ENCODE assay signal across 16 cellular contexts in the genomic region with DNA sequence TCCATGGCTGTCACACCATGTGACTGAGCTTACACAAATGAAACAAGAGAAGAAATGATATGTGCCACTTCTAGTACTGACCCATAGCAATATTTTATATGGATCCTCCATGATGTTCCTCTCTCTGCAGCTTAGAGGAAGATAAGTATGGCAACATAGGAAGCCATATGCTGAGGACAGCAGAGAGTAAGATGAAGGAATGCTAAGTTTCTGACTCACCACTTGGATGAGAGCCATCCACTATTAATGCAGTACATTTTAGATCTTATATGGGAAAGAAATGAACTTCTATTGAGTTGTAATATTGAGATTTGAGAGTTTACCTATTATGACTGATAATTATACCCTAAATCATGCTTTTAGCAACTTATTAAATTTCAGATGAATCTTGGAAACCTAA.
"Had no signal": no experiment of that assay in that cellular context is flagged by ENCODE, and none has a peak within 500 bp of the region (broad histone marks: within the 10 kb centered on the region; RNA-seq: fewer than 3 reads in every experiment).

No MANE protein-coding gene starts in this region.

- H3K27me3 Mint-ChIP-seq: activated T-helper 17 cell treated with anti-CD3 and anti-CD28 coated beads, Interleukin-2, amount 50 U/mL, for 72 hours had no signal

- H3K27ac Mint-ChIP-seq: activated T-helper 17 cell treated with anti-CD3 and anti-CD28 coated beads, Interleukin-2, amount 50 U/mL, for 72 hours; naive thymus-derived CD4-positive, alpha-beta T cell; stimulated activated effector memory CD8-positive, alpha-beta T cell treated with anti-CD3 and anti-CD28 coated beads, Interleukin-12 subunit alpha, Interleukin-12 subunit beta, amount 100 ng/mL, for 72 hours; WTC11 had no signal

- H3K36me3 ChIP-seq: brain microvascular endothelial cell, neutrophil, right atrium auricular region, tibial nerve had no signal

- H3K9me3 ChIP-seq: neutrophil, tibial nerve had no signal

- H3K27me3 ChIP-seq: brain microvascular endothelial cell, neutrophil, right atrium auricular region, tibial nerve had no signal

- H3K4me3 ChIP-seq: dorsolateral prefrontal cortex, lung, right atrium auricular region, skin epidermis, tibial nerve had no signal

- H3K27ac ChIP-seq: brain microvascular endothelial cell, dorsolateral prefrontal cortex, neutrophil, right atrium auricular region, skin epidermis, tibial nerve had no signal

- H3K36me3 Mint-ChIP-seq: stimulated activated effector memory CD8-positive, alpha-beta T cell treated with anti-CD3 and anti-CD28 coated beads, Interleukin-12 subunit alpha, Interleukin-12 subunit beta, amount 100 ng/mL, for 72 hours had no signal

- DNase-seq: activated CD4-positive, alpha-beta T cell treated with anti-CD3 and anti-CD28 coated beads for 48 hours; activated naive CD4-positive, alpha-beta T cell treated with anti-CD3 and anti-CD28 coated beads, Interleukin-2, amount 50 U/mL, for 16 hours; brain microvascular endothelial cell; dorsolateral prefrontal cortex; hypothalamus; left colon; naive thymus-derived CD4-positive, alpha-beta T cell; posterior cingulate gyrus had no signal

- ATAC-seq: activated T-helper 17 cell treated with anti-CD3 and anti-CD28 coated beads, Interleukin-2, amount 50 U/mL, for 72 hours; left colon; naive thymus-derived CD4-positive, alpha-beta T cell; stimulated activated effector memory CD8-positive, alpha-beta T cell treated with anti-CD3 and anti-CD28 coated beads, Interleukin-12 subunit alpha, Interleukin-12 subunit beta, amount 100 ng/mL, for 72 hours; WTC11 had no signal

- H3K4me1 Mint-ChIP-seq: activated T-helper 17 cell treated with anti-CD3 and anti-CD28 coated beads, Interleukin-2, amount 50 U/mL, for 72 hours; naive thymus-derived CD4-positive, alpha-beta T cell; stimulated activated effector memory CD8-positive, alpha-beta T cell treated with anti-CD3 and anti-CD28 coated beads, Interleukin-12 subunit alpha, Interleukin-12 subunit beta, amount 100 ng/mL, for 72 hours had no signal

- H3K9me3 Mint-ChIP-seq: activated T-helper 17 cell treated with anti-CD3 and anti-CD28 coated beads, Interleukin-2, amount 50 U/mL, for 72 hours had no signal

- H3K4me3 Mint-ChIP-seq: activated T-helper 17 cell treated with anti-CD3 and anti-CD28 coated beads, Interleukin-2, amount 50 U/mL, for 72 hours; naive thymus-derived CD4-positive, alpha-beta T cell; stimulated activated effector memory CD8-positive, alpha-beta T cell treated with anti-CD3 and anti-CD28 coated beads, Interleukin-12 subunit alpha, Interleukin-12 subunit beta, amount 100 ng/mL, for 72 hours; WTC11 had no signal

- H3K4me1 ChIP-seq: right atrium auricular region, tibial nerve had no signal
